ENCODE assay signal across 9 cellular contexts in genomic region chr1:235952950-235953615, GRCh38.
DNase-seq lines count a peak whose midpoint lies in the region; ATAC-seq lines count a peak whose summit lies in the region.
"Had no signal": no experiment of that assay in that cellular context is flagged by ENCODE, and none has a peak within 500 bp of the region (broad histone marks: within the 10 kb centered on the region; RNA-seq: fewer than 3 reads in every experiment).

No MANE protein-coding gene starts in this region.

- peaks cover 4% of the 10 kb centered on the region for H3K9me3 Mint-ChIP-seq in activated naive CD8-positive, alpha-beta T cell treated with anti-CD3 and anti-CD28 coated beads, Interleukin-2, amount 50 U/mL, for 24 hours
- no peaks in the 10 kb centered on the region for H3K9me3 Mint-ChIP-seq in stimulated activated naive CD8-positive, alpha-beta T cell treated with anti-CD3 and anti-CD28 coated beads, Interleukin-15, amount 100 ng/mL, for 72 hours

- peak overlapping the region; percentile 60 for H3K4me3 Mint-ChIP-seq in activated naive CD8-positive, alpha-beta T cell treated with anti-CD3 and anti-CD28 coated beads, Interleukin-2, amount 50 U/mL, for 24 hours
- H3K4me3 Mint-ChIP-seq in stimulated activated naive CD8-positive, alpha-beta T cell treated with anti-CD3 and anti-CD28 coated beads, Interleukin-15, amount 100 ng/mL, for 72 hours: peak overlapping the region; percentile 46 to 51
- H3K4me3 Mint-ChIP-seq: nephron progenitor cell had no signal

- H3K27ac Mint-ChIP-seq in activated naive CD8-positive, alpha-beta T cell treated with anti-CD3 and anti-CD28 coated beads, Interleukin-2, amount 50 U/mL, for 24 hours: peak overlapping the region; percentile 89
- peak overlapping the region in 1 of 2 donors; percentile 77 for H3K27ac Mint-ChIP-seq in stimulated activated naive CD8-positive, alpha-beta T cell treated with anti-CD3 and anti-CD28 coated beads, Interleukin-15, amount 100 ng/mL, for 72 hours
- H3K27ac Mint-ChIP-seq: nephron progenitor cell had no signal

- H3K36me3 Mint-ChIP-seq in activated naive CD8-positive, alpha-beta T cell treated with anti-CD3 and anti-CD28 coated beads, Interleukin-2, amount 50 U/mL, for 24 hours (ENCODE audit: low read depth): no peaks in the 10 kb centered on the region

- H3K27me3 Mint-ChIP-seq in activated naive CD8-positive, alpha-beta T cell treated with anti-CD3 and anti-CD28 coated beads, Interleukin-2, amount 50 U/mL, for 24 hours: no peaks in the 10 kb centered on the region
- H3K27me3 Mint-ChIP-seq in stimulated activated naive CD8-positive, alpha-beta T cell treated with anti-CD3 and anti-CD28 coated beads, Interleukin-15, amount 100 ng/mL, for 72 hours: no peaks in the 10 kb centered on the region

- H3K4me1 Mint-ChIP-seq in activated naive CD8-positive, alpha-beta T cell treated with anti-CD3 and anti-CD28 coated beads, Interleukin-2, amount 50 U/mL, for 24 hours: peaks cover 59% of the 10 kb centered on the region
- peaks cover 60% of the 10 kb centered on the region for H3K4me1 Mint-ChIP-seq in stimulated activated naive CD8-positive, alpha-beta T cell treated with anti-CD3 and anti-CD28 coated beads, Interleukin-15, amount 100 ng/mL, for 72 hours

- peak; percentile 46 for ATAC-seq in HG03354 (IDR thresholded peaks at IDR 0.05; ENCODE audit: poor library complexity, severe bottlenecking, unreplicated experiment)
- peak; percentile 98 for ATAC-seq in activated naive CD8-positive, alpha-beta T cell treated with anti-CD3 and anti-CD28 coated beads, Interleukin-2, amount 50 U/mL, for 24 hours
- ATAC-seq in stimulated activated naive CD8-positive, alpha-beta T cell treated with anti-CD3 and anti-CD28 coated beads, Interleukin-15, amount 100 ng/mL, for 72 hours: peak; percentile 99

- peak; percentile 22 to 47 (median 27) for DNase-seq in stimulated activated CD4-positive, alpha-beta T cell treated with anti-CD3 and anti-CD28 coated beads, Interleukin-12 subunit alpha, Interleukin-12 subunit beta, amount 100 ng/mL, for 48 hours (ENCODE audit: low read depth in 2 of 3, low spot score in 1 of 3)
- DNase-seq in stimulated activated CD4-positive, alpha-beta T cell treated with anti-CD3 and anti-CD28 coated beads, Interleukin-12 subunit alpha, Interleukin-12 subunit beta, amount 100 ng/mL, for 4 hours: no peak
- peak; percentile 31 for DNase-seq in activated naive CD8-positive, alpha-beta T cell treated with anti-CD3 and anti-CD28 coated beads, Interleukin-2, amount 50 U/mL, for 24 hours
- DNase-seq in stimulated activated naive CD8-positive, alpha-beta T cell treated with anti-CD3 and anti-CD28 coated beads, Interleukin-15, amount 100 ng/mL, for 72 hours: peak; percentile 46 to 76
- DNase-seq in NCI-H82 (lab: John Stamatoyannopoulos, UW) (no peak), UCSD-AML1 (lab: John Stamatoyannopoulos, UW; ENCODE audit: unreplicated experiment) (no peak), C1 segment of cervical spinal cord (lab: John Stamatoyannopoulos, UW) (no peak)
- DNase-seq: nephron progenitor cell had no signal

Comparison
In these comparisons a context has a peak if more than half of its experiments do, and no peak if none do; other contexts are left out.
1. DNase-seq: peak in stimulated activated CD4-positive, alpha-beta T cell treated with anti-CD3 and anti-CD28 coated beads, Interleukin-12 subunit alpha, Interleukin-12 subunit beta, amount 100 ng/mL, for 48 hours (3 of 3), activated naive CD8-positive, alpha-beta T cell treated with anti-CD3 and anti-CD28 coated beads, Interleukin-2, amount 50 U/mL, for 24 hours (single experiment) and stimulated activated naive CD8-positive, alpha-beta T cell treated with anti-CD3 and anti-CD28 coated beads, Interleukin-15, amount 100 ng/mL, for 72 hours (2 of 2); none in stimulated activated CD4-positive, alpha-beta T cell treated with anti-CD3 and anti-CD28 coated beads, Interleukin-12 subunit alpha, Interleukin-12 subunit beta, amount 100 ng/mL, for 4 hours (single experiment), NCI-H82 (single experiment), UCSD-AML1 (single experiment) and C1 segment of cervical spinal cord (0 of 14).
2. ATAC-seq: peak in every context shown above with its lines; median percentile 99 in stimulated activated naive CD8-positive, alpha-beta T cell treated with anti-CD3 and anti-CD28 coated beads, Interleukin-15, amount 100 ng/mL, for 72 hours; 98 in activated naive CD8-positive, alpha-beta T cell treated with anti-CD3 and anti-CD28 coated beads, Interleukin-2, amount 50 U/mL, for 24 hours; 46 in HG03354.